ENCODE assay signal across 17 cellular contexts in the genomic region with DNA sequence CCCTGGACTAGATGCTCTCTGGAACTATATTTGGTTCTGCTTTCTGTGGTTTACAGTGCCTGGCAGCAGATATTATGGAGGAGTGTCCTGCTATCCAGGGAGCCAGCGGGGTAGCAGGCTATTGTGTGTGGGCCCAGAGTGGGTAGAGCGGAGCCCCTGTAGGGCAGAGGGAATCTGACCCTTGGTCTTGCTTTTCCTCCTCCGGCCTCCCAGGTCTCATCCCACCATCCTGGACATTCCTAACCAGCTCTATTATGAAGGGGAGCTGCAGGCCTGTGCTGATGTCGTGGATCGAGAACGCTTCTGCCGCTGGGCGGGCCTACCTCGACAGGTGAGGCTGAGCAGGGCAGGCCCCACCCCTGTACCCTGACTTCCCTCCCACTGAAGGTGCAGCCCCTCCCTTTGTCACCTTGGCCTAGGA. TPM values are rescaled to one million over a fixed set of nuclear protein-coding genes. Genes with fewer than 3 reads are reported as not detected.
DNase-seq lines count a peak whose midpoint lies in the region; ATAC-seq and TF ChIP-seq lines count a peak whose summit lies in the region.
"Had no signal": no experiment of that assay in that cellular context is flagged by ENCODE, and none has a peak within 500 bp of the region (broad histone marks: within the 10 kb centered on the region; RNA-seq: fewer than 3 reads in every experiment).

No MANE protein-coding gene starts in this region.

- ATAC-seq in left lung, result no peak
- no peak for ATAC-seq in gastrocnemius medialis
- no peak for ATAC-seq in HG02870 (IDR thresholded peaks at IDR 0.05; ENCODE audit: unreplicated experiment)
- ATAC-seq: body of pancreas; naive thymus-derived CD4-positive, alpha-beta T cell had no signal

- no peaks in the 10 kb centered on the region for H3K9me3 Mint-ChIP-seq in endothelial cell (ENCODE audit: unreplicated experiment)
- H3K9me3 Mint-ChIP-seq: activated CD4-positive, alpha-beta T cell treated with anti-CD3 and anti-CD28 coated beads, Interleukin-2, amount 10 ng/mL, durations not matched to agents 24 days and 14 days; activated naive CD4-positive, alpha-beta T cell treated with anti-CD3 and anti-CD28 coated beads, Interleukin-2, amount 50 U/mL, for 24 hours; IgD-negative memory B cell; naive thymus-derived CD4-positive, alpha-beta T cell had no signal

- no peak for TF ChIP-seq CTCF in left lung (IDR thresholded peaks at IDR 0.05)
- TF ChIP-seq CTCF in gastrocnemius medialis (IDR thresholded peaks at IDR 0.05 in 4 of 5, conservative IDR thresholded peaks at IDR 0.05 in 1 of 5), result no peak
- TF ChIP-seq CTCF in endothelial cell (IDR thresholded peaks at IDR 0.05; ENCODE audit: unreplicated experiment), result no peak

- H3K9me3 ChIP-seq in BLaER1 (no peaks in the 10 kb centered on the region), left lung (no peaks in the 10 kb centered on the region), gastrocnemius medialis (no peaks in the 10 kb centered on the region)
- H3K9me3 ChIP-seq: body of pancreas had no signal

- H3K27me3 Mint-ChIP-seq in endothelial cell (ENCODE audit: unreplicated experiment), result peaks cover 25% of the 10 kb centered on the region
- H3K27me3 Mint-ChIP-seq: activated CD4-positive, alpha-beta T cell treated with anti-CD3 and anti-CD28 coated beads, Interleukin-2, amount 10 ng/mL, durations not matched to agents 24 days and 14 days; activated naive CD4-positive, alpha-beta T cell treated with anti-CD3 and anti-CD28 coated beads, Interleukin-2, amount 50 U/mL, for 24 hours; IgD-negative memory B cell; naive thymus-derived CD4-positive, alpha-beta T cell had no signal

- peaks cover 42% of the 10 kb centered on the region for H3K4me1 Mint-ChIP-seq in endothelial cell (ENCODE audit: unreplicated experiment)

- no peak overlapping the region for H3K9ac ChIP-seq in BLaER1

- no peak for TF ChIP-seq POLR2A in gastrocnemius medialis (IDR thresholded peaks at IDR 0.05)

- peaks cover 36% of the 10 kb centered on the region for H3K36me3 Mint-ChIP-seq in endothelial cell (ENCODE audit: low read depth, unreplicated experiment)

- intact Hi-C loops in left lung (cut with DNase I) (no loop called here), gastrocnemius medialis (cut with DNase I; ENCODE audit: low total_unique reads) (no loop called here)

- H3K4me3 ChIP-seq in BLaER1, result no peak overlapping the region
- no peak overlapping the region for H3K4me3 ChIP-seq in left lung
- no peak overlapping the region for H3K4me3 ChIP-seq in gastrocnemius medialis
- H3K4me3 ChIP-seq: body of pancreas had no signal

- no peak overlapping the region for H3K4me3 Mint-ChIP-seq in endothelial cell (ENCODE audit: unreplicated experiment)
- H3K4me3 Mint-ChIP-seq: activated CD4-positive, alpha-beta T cell treated with anti-CD3 and anti-CD28 coated beads, Interleukin-2, amount 10 ng/mL, durations not matched to agents 24 days and 14 days; activated naive CD4-positive, alpha-beta T cell treated with anti-CD3 and anti-CD28 coated beads, Interleukin-2, amount 50 U/mL, for 24 hours; naive thymus-derived CD4-positive, alpha-beta T cell had no signal

- H4K20me1 ChIP-seq in BLaER1, result no peaks in the 10 kb centered on the region

- DNase-seq in OCI-M1 (lab: John Stamatoyannopoulos, UW) (peak; percentile 27), left lung (no peak), gastrocnemius medialis (no peak), NCI-H1436 (lab: John Stamatoyannopoulos, UW) (no peak), T-helper 1 cell (no peak), endothelial cell (ENCODE audit: low spot score) (no peak)
- DNase-seq: activated CD4-positive, alpha-beta T cell treated with anti-CD3 and anti-CD28 coated beads, Interleukin-2, amount 10 ng/mL, durations not matched to agents 24 days and 14 days; activated T-cell treated with anti-CD3 and anti-CD28 coated beads, Interleukin-2, amount 50 U/mL, for 1 hour; naive thymus-derived CD4-positive, alpha-beta T cell; retina; stimulated activated CD4-positive, alpha-beta T cell treated with anti-CD3 and anti-CD28 coated beads, Interleukin-4, amount 100 ng/mL, for 1 hour; stimulated activated CD8-positive, alpha-beta memory T cell treated with anti-CD3 and anti-CD28 coated beads, Interleukin-4, amount 100 ng/mL, for 48 hours had no signal

- H3K27me3 ChIP-seq in BLaER1 (no peaks in the 10 kb centered on the region), left lung (no peaks in the 10 kb centered on the region), gastrocnemius medialis (no peaks in the 10 kb centered on the region)
- H3K27me3 ChIP-seq: body of pancreas had no signal

- no peak overlapping the region for H3K27ac Mint-ChIP-seq in endothelial cell (ENCODE audit: unreplicated experiment)
- H3K27ac Mint-ChIP-seq: activated CD4-positive, alpha-beta T cell treated with anti-CD3 and anti-CD28 coated beads, Interleukin-2, amount 10 ng/mL, durations not matched to agents 24 days and 14 days; activated naive CD4-positive, alpha-beta T cell treated with anti-CD3 and anti-CD28 coated beads, Interleukin-2, amount 50 U/mL, for 24 hours had no signal

- in situ Hi-C loops in gastrocnemius medialis (cut with MboI; ENCODE audit: low sequenced_read_pairs in 4 of 4), result no loop called here

- H3K4me2 ChIP-seq in BLaER1, result no peak overlapping the region

- H3K27ac ChIP-seq in BLaER1, result 0 out of 2 replicates have a peak overlapping the region, but pooled peaks have one; percentile 18
- H3K27ac ChIP-seq in left lung, result peak overlapping the region; percentile 66 to 94
- H3K27ac ChIP-seq in gastrocnemius medialis, result peak overlapping the region in 3 of 4 donors; percentile 85 to 94 (median 94)

- peaks cover 51% of the 10 kb centered on the region for H3K4me1 ChIP-seq in BLaER1
- H3K4me1 ChIP-seq in left lung, result peaks cover 21 to 39% of the 10 kb centered on the region in 2 donors
- H3K4me1 ChIP-seq in gastrocnemius medialis, result peaks cover 30 to 38% of the 10 kb centered on the region in 2 donors

- H3K36me3 ChIP-seq in BLaER1, result peaks cover 74% of the 10 kb centered on the region
- H3K36me3 ChIP-seq in left lung, result peaks cover 0 to 84% of the 10 kb centered on the region in 2 donors
- H3K36me3 ChIP-seq in gastrocnemius medialis, result peaks cover 0 to 16% of the 10 kb centered on the region in 2 donors

RNA-seq across cellular contexts. Expression of a gene that starts 9.1 kb away (rescaled TPM):
- total RNA-seq in left lung (100 to 1,000 TPM; 195 to 197 TPM), gastrocnemius medialis (10 to 100 TPM; 33.1 to 86.5 (median 64.3) TPM), endothelial cell (ENCODE audit: unreplicated experiment) (300 TPM)

RNA-seq across cellular contexts. Expression of a gene that starts 17.3 kb away (rescaled TPM):
- total RNA-seq in left lung (under 1 TPM; 0.76 to 0.93 TPM), gastrocnemius medialis (1 to 10 TPM; 4.2 to 5.4 (median 4.8) TPM), endothelial cell (ENCODE audit: unreplicated experiment) (1.6 TPM)

RNA-seq across cellular contexts. Expression of a gene that starts 23.3 kb away (rescaled TPM):
- total RNA-seq in left lung, result 10 to 100 TPM; 57.8 to 59.0 TPM
- 1 to 10 TPM; 2.8 to 7.2 (median 4.8) TPM for total RNA-seq in gastrocnemius medialis
- total RNA-seq in endothelial cell (ENCODE audit: unreplicated experiment), result 43.5 TPM

Comparison
In these comparisons a context has a peak if more than half of its experiments do, and no peak if none do; other contexts are left out.
1. H3K27ac ChIP-seq: peak in every context shown above with its lines; median percentile 94 in gastrocnemius medialis; 80 in left lung; 18 in BLaER1.